23 cellular contexts compared by ENCODE assay signal in genomic region chr4:185500035-185500434, GRCh38. TPM values are rescaled to one million over a fixed set of nuclear protein-coding genes. Genes with fewer than 3 reads are reported as not detected.
DNase-seq lines count a peak whose midpoint lies in the region; ATAC-seq and TF ChIP-seq lines count a peak whose summit lies in the region.
"Had no signal": no experiment of that assay in that cellular context is flagged by ENCODE, and none has a peak within 500 bp of the region (broad histone marks: within the 10 kb centered on the region; RNA-seq: fewer than 3 reads in every experiment).

No MANE protein-coding gene starts in this region.

- H3K4me1 ChIP-seq in HEK293 (ENCODE audit: control insufficient read depth, insufficient read depth, low read length) (0 out of 2 replicates have a peak, but pooled peaks cover 2% of the 10 kb centered on the region), gastroesophageal sphincter (peaks cover 0 to 16% (median under 1%) of the 10 kb centered on the region in 3 donors), gastrocnemius medialis (peaks cover 9 to 20% of the 10 kb centered on the region in 2 donors), stomach smooth muscle (ENCODE audit: control insufficient read depth, insufficient read depth, low read length) (peaks cover 8% of the 10 kb centered on the region)
- H3K4me1 ChIP-seq: A549; BE2C; BLaER1 treated with 17β-estradiol and CSF1 and Interleukin-3, amounts not matched to agents 10 nM and 100 nM; HAP-1 had no signal

- peaks cover 0 to 16% of the 10 kb centered on the region in 2 experiments; a peak in 1 of 3 replicates for H3K36me3 ChIP-seq in HEK293 (ENCODE audit: control insufficient read depth in 2 of 2, insufficient read depth in 1 of 2, low read length in 2 of 2)
- peaks cover 0 to 39% of the 10 kb centered on the region in 2 donors for H3K36me3 ChIP-seq in gastroesophageal sphincter
- H3K36me3 ChIP-seq in gastrocnemius medialis = peaks cover 0 to 31% of the 10 kb centered on the region in 2 donors
- H3K36me3 ChIP-seq in stomach smooth muscle (ENCODE audit: control insufficient read depth in 2 of 2, insufficient read depth in 2 of 2, low read length in 2 of 2) = peaks cover 21 to 23% of the 10 kb centered on the region in 2 donors
- H3K36me3 ChIP-seq in H7 (replicated peaks; ENCODE audit: control insufficient read depth, insufficient read depth, low read length) = no peaks in the 10 kb centered on the region
- H3K36me3 ChIP-seq: BE2C, HAP-1 had no signal

- 76 to 94% methylated on average over 2 to 6 of the region's 9 CpGs for WGBS in gastroesophageal sphincter (ENCODE audit: low coverage in 1 of 2), 2 donors

- H3K9me3 ChIP-seq in HEK293 (ENCODE audit: control insufficient read depth, insufficient read depth, low read depth, low read length) (no peaks in the 10 kb centered on the region), gastroesophageal sphincter (peaks cover 0 to 14% (median 0%) of the 10 kb centered on the region in 3 donors), gastrocnemius medialis (no peaks in the 10 kb centered on the region), stomach smooth muscle (ENCODE audit: control insufficient read depth in 2 of 2, low read length in 2 of 2) (peaks cover 0 to 5% of the 10 kb centered on the region in 2 donors)
- H3K9me3 ChIP-seq: BE2C, HAP-1 had no signal

- no peak overlapping the region for H3K4me3 Mint-ChIP-seq in effector memory CD8-positive, alpha-beta T cell
- H3K4me3 Mint-ChIP-seq: CD4-positive, alpha-beta T cell; CD8-positive, alpha-beta memory T cell had no signal

- H3K4me3 ChIP-seq in HEK293 (ENCODE audit: low read depth, low read length) (no peak overlapping the region), gastroesophageal sphincter (no peak overlapping the region), gastrocnemius medialis (no peak overlapping the region), stomach smooth muscle (ENCODE audit: low read length in 2 of 2) (no peak overlapping the region), H7 (ENCODE audit: insufficient read depth, low read depth, low read length) (no peak overlapping the region)
- H3K4me3 ChIP-seq: A549; BLaER1 treated with 17β-estradiol and CSF1 and Interleukin-3, amounts not matched to agents 10 nM and 100 nM; GM12878; GM23248; HAP-1 had no signal

- no peak for ATAC-seq in gastroesophageal sphincter
- peak; percentile 9 to 16 for ATAC-seq in gastrocnemius medialis
- ATAC-seq in effector memory CD8-positive, alpha-beta T cell (replicated peaks) = no peak
- ATAC-seq: A549, GM12878 had no signal

- POLR2A ChIA-PET in HEK293 (lab: Yijun Ruan, JAX) = no interaction called here

- no peak for TF ChIP-seq POLR2A in gastroesophageal sphincter (IDR thresholded peaks at IDR 0.05)
- TF ChIP-seq POLR2A in gastrocnemius medialis (IDR thresholded peaks at IDR 0.05) = peak in 1 of 2 donors; percentile 15

- no peak for TF ChIP-seq EP300 in gastroesophageal sphincter (IDR thresholded peaks at IDR 0.05)

- H3K9ac ChIP-seq in stomach smooth muscle (ENCODE audit: low read length in 2 of 2) = no peak overlapping the region
- H3K9ac ChIP-seq: BLaER1 treated with 17β-estradiol and CSF1 and Interleukin-3, amounts not matched to agents 10 nM and 100 nM; GM23248 had no signal

- in situ Hi-C loops in gastrocnemius medialis (cut with MboI; ENCODE audit: low sequenced_read_pairs in 4 of 4) = no loop called here

- CTCF ChIA-PET in HEK293 (lab: Yijun Ruan, JAX) = interaction anchor here (0.7 kb wide), 1 partner anchor 522 kb away, joined by 4 read pairs; no protein-coding TSS in a partner anchor

- intact Hi-C loops in gastrocnemius medialis (cut with DNase I; ENCODE audit: low total_unique reads) = loop anchor here (2.0 to 10.0 kb wide), 2 partner anchors 19 to 685 kb away; no protein-coding TSS in a partner anchor

- H3K27ac ChIP-seq in HEK293 (ENCODE audit: extremely low read depth, low read depth, low read length) = no peak overlapping the region
- H3K27ac ChIP-seq in gastroesophageal sphincter = peak overlapping the region in 3 of 4 donors; percentile 44 to 54 (median 45)
- peak overlapping the region; percentile 83 to 96 (median 92) for H3K27ac ChIP-seq in gastrocnemius medialis
- peak overlapping the region; percentile 53 for H3K27ac ChIP-seq in stomach smooth muscle (ENCODE audit: low read length)
- H3K27ac ChIP-seq: A549; BLaER1 treated with 17β-estradiol and CSF1 and Interleukin-3, amounts not matched to agents 10 nM and 100 nM; GM23248 had no signal

- no peaks in the 10 kb centered on the region for H3K4me1 Mint-ChIP-seq in effector memory CD8-positive, alpha-beta T cell (ENCODE audit: low read depth in 2 of 2)
- H3K4me1 Mint-ChIP-seq: CD14-positive monocyte; CD8-positive, alpha-beta memory T cell had no signal

- no peaks in the 10 kb centered on the region for H3K27me3 ChIP-seq in gastroesophageal sphincter
- no peaks in the 10 kb centered on the region for H3K27me3 ChIP-seq in gastrocnemius medialis
- no peaks in the 10 kb centered on the region for H3K27me3 ChIP-seq in stomach smooth muscle (ENCODE audit: control insufficient read depth in 1 of 2, insufficient read depth in 2 of 2, low read length in 2 of 2)
- H3K27me3 ChIP-seq in H7 (ENCODE audit: control insufficient read depth, insufficient read depth, low read length) = no peaks in the 10 kb centered on the region
- H3K27me3 ChIP-seq: BE2C; BLaER1 treated with 17β-estradiol and CSF1 and Interleukin-3, amounts not matched to agents 10 nM and 100 nM had no signal

- peaks cover 1 to 9% of the 10 kb centered on the region in 2 donors for H3K9me3 Mint-ChIP-seq in effector memory CD8-positive, alpha-beta T cell
- H3K9me3 Mint-ChIP-seq: CD4-positive, alpha-beta T cell had no signal

- H3K27ac Mint-ChIP-seq in effector memory CD8-positive, alpha-beta T cell = no peak overlapping the region
- H3K27ac Mint-ChIP-seq: CD4-positive, alpha-beta T cell; CD8-positive, alpha-beta memory T cell had no signal

- peak in 1 of 2 donors; percentile 76 for DNase-seq in gastrocnemius medialis
- DNase-seq in effector memory CD8-positive, alpha-beta T cell = no peak
- no peak for DNase-seq in NCI-H524 (lab: John Stamatoyannopoulos, UW)
- DNase-seq in H7 = no peak
- DNase-seq: 8988T; ACHN; AML-193; BE2C; CD4-positive, alpha-beta T cell; CD8-positive, alpha-beta memory T cell; DMS 273 treated with DMSO at 0.1 percent for 48 hours; DMS79; EL; GDM1; GM23248 had no signal

- H3K36me3 Mint-ChIP-seq in effector memory CD8-positive, alpha-beta T cell (ENCODE audit: insufficient read depth) = no peaks in the 10 kb centered on the region
- H3K36me3 Mint-ChIP-seq: CD14-positive monocyte; CD8-positive, alpha-beta memory T cell had no signal

- peaks cover 25 to 60% of the 10 kb centered on the region in 2 donors for H3K27me3 Mint-ChIP-seq in effector memory CD8-positive, alpha-beta T cell

- TF ChIP-seq CTCF in HEK293 (tag by site-specific recombination; IDR thresholded peaks at IDR 0.05) (no peak), gastroesophageal sphincter (IDR thresholded peaks at IDR 0.05) (no peak), gastrocnemius medialis (IDR thresholded peaks at IDR 0.05 in 4 of 5, conservative IDR thresholded peaks at IDR 0.05 in 1 of 5) (peak in 1 of 5 experiments; percentile 21)

TF ChIP-seq in HEK293, 187 proteins besides CTCF, POLR2A, EP300 and RAD21:
- TF ChIP-seq ZNF610 (tag by site-specific recombination; IDR thresholded peaks at IDR 0.05; ENCODE audit: borderline replicate concordance) (peak; percentile 99), ZNF404 (tag by site-specific recombination; IDR thresholded peaks at IDR 0.05) (no peak), ZNF660 (tag by site-specific recombination; IDR thresholded peaks at IDR 0.05) (no peak), ZNF626 (tag by site-specific recombination; IDR thresholded peaks at IDR 0.05) (no peak), KLF17 (tag by site-specific recombination; IDR thresholded peaks at IDR 0.05) (no peak)

RNA-seq across cellular contexts. Expression of gene CCDC110, which starts 28.5 kb away (rescaled TPM):
- total RNA-seq in gastroesophageal sphincter = 1 to 10 TPM in 3 of 4 donors, under 1 TPM in 1; 0.67 to 7.5 (median 2.4) TPM
- total RNA-seq in gastrocnemius medialis = 1 to 10 TPM in 2 of 4 donors, under 1 TPM in 2; 0.97 to 4.1 (median 1.8) TPM
- total RNA-seq in H7 (2014; rRNA removed; shearing (Covaris generic)) = 0.22 and 0.28 TPM in 2 replicates
- total RNA-seq: CD8-positive, alpha-beta memory T cell had no signal

RNA-seq across cellular contexts. Expression of gene PDLIM3, which starts 35.3 kb away (rescaled TPM):
- total RNA-seq in gastroesophageal sphincter = 1,000 to 10,000 TPM; 1,505 to 2,123 (median 1,752) TPM
- 1,000 to 10,000 TPM; 1,062 to 7,224 (median 2,598) TPM for total RNA-seq in gastrocnemius medialis
- total RNA-seq in H7 (2014; rRNA removed; shearing (Covaris generic)) = 2.7 and 7.0 TPM in 2 replicates
- total RNA-seq: CD4-positive, alpha-beta T cell; CD8-positive, alpha-beta memory T cell; GM12878; GM23248 had no signal

Comparison
In these comparisons a context has a peak if more than half of its experiments do, and no peak if none do; other contexts are left out.
1. ATAC-seq: peak in gastrocnemius medialis (2 of 2); none in gastroesophageal sphincter (single experiment) and effector memory CD8-positive, alpha-beta T cell (single experiment).
2. RNA of gene PDLIM3, which starts 35.3 kb away (total RNA-seq): 1,062 to 7,224 TPM in gastrocnemius medialis and 1,505 to 2,123 TPM in gastroesophageal sphincter; 2.7 to 7.0 TPM in H7; every median in the first group is over 100 times any median in the second.